Comparison of ENCODE assay signal across 34 cellular contexts in genomic region chr10:88843171-88843570, GRCh38. TPM values are rescaled to one million over a fixed set of nuclear protein-coding genes. Genes with fewer than 3 reads are reported as not detected.
"Had no signal": no experiment of that assay in that cellular context is flagged by ENCODE, and none has a peak within 500 bp of the region (broad histone marks: within the 10 kb centered on the region; RNA-seq: fewer than 3 reads in every experiment).

No MANE protein-coding gene starts in this region.

- H3K27ac Mint-ChIP-seq: dendritic cell treated with granulocyte-macrophage colony-stimulating factor and Interleukin-4, amounts not matched to agents 40 ng/mL and 50 ng/mL, for 4 days; effector memory CD8-positive, alpha-beta T cell; endodermal cell; mesothelial cell of epicardium had no signal

- H3K4me1 ChIP-seq: colonic mucosa, gastrocnemius medialis had no signal

- H3K27me3 Mint-ChIP-seq: dendritic cell treated with granulocyte-macrophage colony-stimulating factor and Interleukin-4, amounts not matched to agents 40 ng/mL and 50 ng/mL, for 4 days had no signal

- H3K36me3 Mint-ChIP-seq: mesothelial cell of epicardium, naive B cell had no signal

- H3K9me3 ChIP-seq: colonic mucosa, esophagus squamous epithelium, gastrocnemius medialis, left lung, lower lobe of right lung, mucosa of descending colon had no signal

- DNase-seq: colonic mucosa; cortex of kidney; effector CD8-positive, alpha-beta T cell; effector memory CD8-positive, alpha-beta T cell; endodermal cell; erythroblast; esophagus squamous epithelium; foreskin fibroblast; foreskin melanocyte; gastrocnemius medialis; glutamatergic neuron; head of caudate nucleus; heart right ventricle; hippocampal formation; left cardiac atrium; left lung; left ventricle myocardium superior; lower lobe of right lung; mesenchymal stem cell; mucosa of descending colon; naive B cell had no signal

- H3K4me1 Mint-ChIP-seq: endodermal cell, mesothelial cell of epicardium, naive B cell had no signal

- H3K27me3 ChIP-seq: colonic mucosa, esophagus squamous epithelium, gastrocnemius medialis, left lung had no signal

- H3K4me3 Mint-ChIP-seq: dendritic cell treated with granulocyte-macrophage colony-stimulating factor and Interleukin-4, amounts not matched to agents 40 ng/mL and 50 ng/mL, for 4 days; effector memory CD8-positive, alpha-beta T cell; endodermal cell; mesothelial cell of epicardium; naive B cell had no signal

- FAIRE-seq: endometrium, islet of Langerhans, keratinocyte had no signal

- H3K4me3 ChIP-seq: colonic mucosa, esophagus squamous epithelium, gastrocnemius medialis, heart right ventricle, left lung, lower lobe of right lung, mucosa of descending colon had no signal

- H3K36me3 ChIP-seq: colonic mucosa, esophagus squamous epithelium, gastrocnemius medialis, heart right ventricle, left lung, lower lobe of right lung had no signal

- ATAC-seq: effector memory CD8-positive, alpha-beta T cell; esophagus mucosa; gastrocnemius medialis; heart right ventricle; left cardiac atrium; left lung; left ventricle myocardium superior; lower lobe of right lung; mucosa of descending colon had no signal

- H3K9me3 Mint-ChIP-seq: dendritic cell treated with granulocyte-macrophage colony-stimulating factor and Interleukin-4, amounts not matched to agents 40 ng/mL and 50 ng/mL, for 4 days; effector memory CD8-positive, alpha-beta T cell; endodermal cell; naive B cell had no signal

- H3K27ac ChIP-seq: colonic mucosa, epithelial cell of prostate, esophagus squamous epithelium, gastrocnemius medialis, heart right ventricle, left lung, lower lobe of right lung had no signal

RNA-seq across cellular contexts. Expression of gene ANKRD22, which starts 8.5 kb away (rescaled TPM):
- total RNA-seq: dermis microvascular lymphatic vessel endothelial cell, endodermal cell, gastrocnemius medialis, glomerular endothelial cell, left cardiac atrium, left ventricle myocardium superior, lung microvascular endothelial cell had no signal

RNA-seq across cellular contexts. Expression of gene LIPM, which starts 40.6 kb away (rescaled TPM):
- total RNA-seq: colonic mucosa, dermis microvascular lymphatic vessel endothelial cell, endodermal cell, esophagus mucosa, esophagus squamous epithelium, gastrocnemius medialis, glomerular endothelial cell, heart right ventricle, kidney epithelial cell, left lung, left ventricle myocardium superior, lower lobe of right lung, lung microvascular endothelial cell, mesenteric fat pad, mesothelial cell of epicardium, mucosa of descending colon, myocyte had no signal
